6 cellular contexts compared by ENCODE assay signal in the genomic region with DNA sequence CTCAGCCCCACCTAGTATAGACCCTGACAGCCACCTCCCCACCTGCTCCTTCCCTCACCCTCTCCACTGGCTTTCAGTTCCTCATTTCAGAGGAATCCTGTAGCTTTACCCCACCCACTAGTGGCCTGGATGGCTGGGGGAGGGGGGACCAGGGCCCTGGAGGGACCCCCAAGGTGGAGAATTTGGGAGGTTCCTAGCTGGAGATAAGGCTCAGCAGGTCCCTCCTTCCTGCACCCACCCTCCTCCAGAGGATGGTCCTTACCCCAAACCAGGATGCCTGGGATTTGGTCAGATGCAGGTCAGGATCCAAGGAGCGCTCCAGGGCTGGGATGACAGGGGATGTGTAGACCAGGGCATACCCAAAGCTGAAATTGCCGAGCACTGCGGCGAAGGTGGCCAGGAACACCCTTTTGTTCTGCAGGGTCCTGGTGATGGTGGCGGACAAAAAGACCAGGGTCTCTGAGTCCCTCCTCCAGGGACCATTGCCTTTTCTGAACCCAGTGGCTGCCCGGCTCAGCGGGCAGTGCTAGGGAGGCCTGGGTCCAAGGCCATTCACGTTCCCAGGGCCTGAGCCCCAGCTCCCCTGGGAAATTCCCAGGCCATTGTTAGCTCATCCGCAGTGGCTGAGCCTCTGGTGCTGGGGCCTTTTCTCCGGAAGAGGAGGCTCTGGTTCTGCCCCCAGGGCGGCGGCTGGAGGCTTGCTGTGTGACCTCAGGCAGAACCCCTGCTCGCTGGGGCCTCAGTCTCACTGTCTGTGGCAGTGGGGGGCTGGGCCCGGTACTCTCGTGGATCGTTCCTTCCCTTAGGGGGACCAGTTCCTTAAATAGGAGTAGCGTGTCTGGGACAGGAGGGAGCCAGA. TPM values are rescaled to one million over a fixed set of nuclear protein-coding genes. Genes with fewer than 3 reads are reported as not detected.
DNase-seq lines count a peak whose midpoint lies in the region; ATAC-seq and TF ChIP-seq lines count a peak whose summit lies in the region.

No MANE protein-coding gene starts in this region.

- CTCF ChIA-PET in mammary epithelial cell (lab: Charles Lee; ENCODE audit: low non-redundant PET): no interaction called here

- intact Hi-C loops in activated CD4-positive, alpha-beta T cell treated with anti-CD3 and anti-CD28 coated beads, Interleukin-2, amount 10 ng/mL, durations not matched to agents 24 days and 14 days (cut with micrococcal nuclease): loop anchor here (5.0 kb wide), 1 partner anchor 61 kb away; a partner anchor contains a TSS
- intact Hi-C loops in mammary epithelial cell (cut with micrococcal nuclease) (loop anchor here (2.0 to 5.0 kb wide), 2 partner anchors 71 to 126 kb away; no protein-coding TSS in a partner anchor), natural killer cell (cut with micrococcal nuclease) (no loop called here)

- no peak for DNase-seq in activated CD4-positive, alpha-beta T cell treated with anti-CD3 and anti-CD28 coated beads, Interleukin-2, amount 10 ng/mL, durations not matched to agents 24 days and 14 days
- no peak for DNase-seq in activated CD4-positive, alpha-beta T cell treated with anti-CD3 and anti-CD28 coated beads for 1 hour
- DNase-seq in mammary epithelial cell (peak; percentile 57), natural killer cell (no peak), GOT3 (lab: John Stamatoyannopoulos, UW) (no peak)

- WGBS in mammary epithelial cell (ENCODE audit: low coverage, missing lambda C conversion rate): 83% methylated on average over 6 of the region's 17 CpGs

- H3K36me3 Mint-ChIP-seq in activated CD4-positive, alpha-beta T cell treated with anti-CD3 and anti-CD28 coated beads, Interleukin-2, amount 10 ng/mL, durations not matched to agents 24 days and 14 days (ENCODE audit: low read depth): no peaks in the 10 kb centered on the region
- no peaks in the 10 kb centered on the region for H3K36me3 Mint-ChIP-seq in natural killer cell

- BruUV-seq in mammary epithelial cell (replicated peaks; lab: Mats Ljungman, UMichigan): TSS peak; percentile 41

- peaks cover 23% of the 10 kb centered on the region for H3K4me1 ChIP-seq in mammary epithelial cell (ENCODE audit: insufficient read depth, low read length)

- peak overlapping the region; percentile 68 for H3K9ac ChIP-seq in mammary epithelial cell (ENCODE audit: insufficient read depth, low read length)

- no peak overlapping the region for H3K27ac Mint-ChIP-seq in activated CD4-positive, alpha-beta T cell treated with anti-CD3 and anti-CD28 coated beads, Interleukin-2, amount 10 ng/mL, durations not matched to agents 24 days and 14 days
- peak overlapping the region in 1 of 2 donors; percentile 42 for H3K27ac Mint-ChIP-seq in natural killer cell

- peak overlapping the region; percentile 67 to 84 (median 77) for H3K4me3 ChIP-seq in mammary epithelial cell (replicated peaks in 1 of 3; ENCODE audit: insufficient read depth in 1 of 3, low read depth in 2 of 3, low read length in 3 of 3)

- no peaks in the 10 kb centered on the region for H3K9me3 Mint-ChIP-seq in activated CD4-positive, alpha-beta T cell treated with anti-CD3 and anti-CD28 coated beads, Interleukin-2, amount 10 ng/mL, durations not matched to agents 24 days and 14 days
- H3K9me3 Mint-ChIP-seq in natural killer cell: no peaks in the 10 kb centered on the region

- H3K36me3 ChIP-seq in mammary epithelial cell (ENCODE audit: insufficient read depth, low read length): peaks cover 2% of the 10 kb centered on the region

- ATAC-seq in HG03565 (IDR thresholded peaks at IDR 0.05; ENCODE audit: unreplicated experiment) (peak; percentile 8), natural killer cell (peak; percentile 0 to 13 (median 9))

- TF ChIP-seq CTCF in mammary epithelial cell (conservative IDR thresholded peaks at IDR 0.05 in 1 of 2, IDR thresholded peaks at IDR 0.05 in 1 of 2; ENCODE audit: extremely low read depth in 1 of 2, insufficient read depth in 1 of 2, low read depth in 1 of 2, low read length in 2 of 2) (no peak), natural killer cell (IDR thresholded peaks at IDR 0.05) (no peak)

- H3K4me2 ChIP-seq in mammary epithelial cell (ENCODE audit: insufficient read depth, low read depth, low read length): peak overlapping the region; percentile 97

- no peaks in the 10 kb centered on the region for H3K27me3 ChIP-seq in mammary epithelial cell (ENCODE audit: insufficient read depth, low read length)

- H3K27me3 Mint-ChIP-seq in activated CD4-positive, alpha-beta T cell treated with anti-CD3 and anti-CD28 coated beads, Interleukin-2, amount 10 ng/mL, durations not matched to agents 24 days and 14 days: peaks cover 11% of the 10 kb centered on the region
- H3K27me3 Mint-ChIP-seq in natural killer cell (ENCODE audit: low read depth in 2 of 2): peaks cover 3% of the 10 kb centered on the region in 2 donors

- peaks cover 35% of the 10 kb centered on the region for H3K79me2 ChIP-seq in mammary epithelial cell (ENCODE audit: insufficient read depth, low read length)

- dilution Hi-C loops in mammary epithelial cell (cut with HindIII; ENCODE audit: low sequenced_read_pairs): no loop called here

- H3K4me3 Mint-ChIP-seq in activated CD4-positive, alpha-beta T cell treated with anti-CD3 and anti-CD28 coated beads, Interleukin-2, amount 10 ng/mL, durations not matched to agents 24 days and 14 days: peak overlapping the region; percentile 77
- peak overlapping the region; percentile 63 for H3K4me3 Mint-ChIP-seq in natural killer cell

- H3K27ac ChIP-seq in mammary epithelial cell (ENCODE audit: insufficient read depth, low read depth, low read length): peak overlapping the region; percentile 68

- no peaks in the 10 kb centered on the region for H4K20me1 ChIP-seq in mammary epithelial cell (ENCODE audit: insufficient read depth, low read length)

- no peaks in the 10 kb centered on the region for H3K9me3 ChIP-seq in mammary epithelial cell (replicated peaks; ENCODE audit: insufficient read depth, low read length)

- in situ Hi-C loops in mammary epithelial cell (cut with MboI; ENCODE audit: low sequenced_read_pairs in 2 of 2): no loop called here

- peak overlapping the region; percentile 96 for H2AFZ ChIP-seq in mammary epithelial cell (ENCODE audit: low read depth, low read length)

- H3K4me1 Mint-ChIP-seq in activated CD4-positive, alpha-beta T cell treated with anti-CD3 and anti-CD28 coated beads, Interleukin-2, amount 10 ng/mL, durations not matched to agents 24 days and 14 days: peaks cover 3% of the 10 kb centered on the region
- peaks cover 9 to 15% of the 10 kb centered on the region in 2 donors for H3K4me1 Mint-ChIP-seq in natural killer cell

RNA-seq across cellular contexts. Expression of a gene that starts 0.7 kb away (rescaled TPM):
- total RNA-seq in activated CD4-positive, alpha-beta T cell treated with anti-CD3 and anti-CD28 coated beads, Interleukin-2, amount 10 ng/mL, durations not matched to agents 24 days and 14 days: 3.2 and 4.0 TPM in 2 replicates
- 10 to 100 TPM; 24.7 to 31.3 TPM for total RNA-seq in mammary epithelial cell
- 31.1 TPM for polyA plus RNA-seq in mammary epithelial cell
- 16.3 TPM for polyA minus RNA-seq in mammary epithelial cell
- total RNA-seq in natural killer cell: 10 to 100 TPM in 2 of 3 donors, 1 to 10 TPM in 1; 5.0 to 20.1 (median 18.5) TPM

RNA-seq across cellular contexts. Expression of a gene that starts 18.4 kb away (rescaled TPM):
- 0.40 and 0.70 TPM in 2 replicates for total RNA-seq in activated CD4-positive, alpha-beta T cell treated with anti-CD3 and anti-CD28 coated beads, Interleukin-2, amount 10 ng/mL, durations not matched to agents 24 days and 14 days
- total RNA-seq in mammary epithelial cell: 1 to 10 TPM; 4.4 to 6.8 TPM
- polyA plus RNA-seq in mammary epithelial cell: 2.3 TPM
- 19.3 TPM for polyA minus RNA-seq in mammary epithelial cell
- total RNA-seq in natural killer cell: 1 to 10 TPM; 4.5 to 8.3 (median 5.4) TPM

RNA-seq across cellular contexts. Expression of a gene that starts 46.5 kb away (rescaled TPM):
- total RNA-seq in activated CD4-positive, alpha-beta T cell treated with anti-CD3 and anti-CD28 coated beads, Interleukin-2, amount 10 ng/mL, durations not matched to agents 24 days and 14 days: not detected in 2 replicates
- not detected for total RNA-seq in mammary epithelial cell
- polyA plus RNA-seq in mammary epithelial cell: not detected
- polyA minus RNA-seq in mammary epithelial cell: not detected
- total RNA-seq in natural killer cell: not detected

RNA-seq across cellular contexts. Expression of a gene that starts 56.1 kb away (rescaled TPM):
- 1.3 and 1.5 TPM in 2 replicates for total RNA-seq in activated CD4-positive, alpha-beta T cell treated with anti-CD3 and anti-CD28 coated beads, Interleukin-2, amount 10 ng/mL, durations not matched to agents 24 days and 14 days
- total RNA-seq in mammary epithelial cell: 1 to 10 TPM; 2.0 to 5.2 TPM
- 1.8 TPM for polyA plus RNA-seq in mammary epithelial cell
- polyA minus RNA-seq in mammary epithelial cell: 1.9 TPM
- 1 to 10 TPM; 2.3 to 3.0 (median 2.8) TPM for total RNA-seq in natural killer cell

RNA-seq across cellular contexts. Expression of a gene that starts 56.3 kb away (rescaled TPM):
- not detected in 2 replicates for total RNA-seq in activated CD4-positive, alpha-beta T cell treated with anti-CD3 and anti-CD28 coated beads, Interleukin-2, amount 10 ng/mL, durations not matched to agents 24 days and 14 days
- total RNA-seq in mammary epithelial cell (under 1 TPM in 1 of 2 donors, not detected in 1; under 0.01 TPM), natural killer cell (not detected)
- polyA plus RNA-seq in mammary epithelial cell: not detected
- polyA minus RNA-seq in mammary epithelial cell: not detected
